In genomic region chr14:51395361-51395849, GRCh38 we compare ENCODE assay signal across 8 cellular contexts.
DNase-seq lines count a peak whose midpoint lies in the region; ATAC-seq and FAIRE-seq lines count a peak whose summit lies in the region.

No MANE protein-coding gene starts in this region.

- in situ Hi-C loops in ACHN (cut with HindIII; ENCODE audit: low pct_ligation_motif_present, low pct_unique_long_range_greater_than_20kb, low sequenced_read_pairs) = no loop called here

- DNase-seq in ACHN (peak; percentile 53), NCI-H2171 (lab: John Stamatoyannopoulos, UW) (peak; percentile 99), myocyte (ENCODE audit: low read depth) (peak; percentile 95)
- no peak for DNase-seq in stimulated activated CD4-positive, alpha-beta T cell treated with anti-CD3 and anti-CD28 coated beads, Interleukin-1b, Interleukin-23, amount 100 ng/mL, for 48 hours
- no peak for DNase-seq in activated CD8-positive, alpha-beta memory T cell treated with anti-CD3 and anti-CD28 coated beads for 24 hours

- FAIRE-seq in endometrium (lab: Jason Lieb, UNC) = peak; percentile 88

- ATAC-seq in GM19324 (IDR thresholded peaks at IDR 0.05; ENCODE audit: low FRiP score, unreplicated experiment) (no peak), HG03108 (IDR thresholded peaks at IDR 0.05; ENCODE audit: unreplicated experiment) (no peak)

Comparison
In these comparisons a context has a peak if more than half of its experiments do, and no peak if none do; other contexts are left out.
1. DNase-seq: peak in ACHN (single experiment), NCI-H2171 (single experiment) and myocyte (single experiment); none in stimulated activated CD4-positive, alpha-beta T cell treated with anti-CD3 and anti-CD28 coated beads, Interleukin-1b, Interleukin-23, amount 100 ng/mL, for 48 hours (single experiment) and activated CD8-positive, alpha-beta memory T cell treated with anti-CD3 and anti-CD28 coated beads for 24 hours (single experiment).